Comparison of ENCODE assay signal across 10 cellular contexts in genomic region chr4:55323375-55323774, GRCh38.
"Had no signal": no experiment of that assay in that cellular context is flagged by ENCODE, and none has a peak within 500 bp of the region (broad histone marks: within the 10 kb centered on the region; RNA-seq: fewer than 3 reads in every experiment).

No MANE protein-coding gene starts in this region.

- H3K27ac ChIP-seq: HL-60, KMS-11 had no signal

- H3K36me3 Mint-ChIP-seq: IgD-negative memory B cell had no signal

- DNase-seq: H9, HCEC 1CT, HFFc6, Karpas-422, KBM-7 had no signal

- H3K4me2 ChIP-seq: GM23338, KMS-11 had no signal

- H3K9ac ChIP-seq: KMS-11 had no signal

- ATAC-seq: GM23338, HepG2 had no signal

- H3K4me3 Mint-ChIP-seq: GM23338, H9, HFFc6, IgD-negative memory B cell had no signal

- H3K9me3 Mint-ChIP-seq: GM23338, H9, HFFc6, IgD-negative memory B cell had no signal

- H3K27ac Mint-ChIP-seq: GM23338, HFFc6, IgD-negative memory B cell had no signal

- H3K4me3 ChIP-seq: GM23338 had no signal

- H2AFZ ChIP-seq: GM23338 had no signal
